ENCODE assay signal across 12 cellular contexts in genomic region chr10:8439040-8439439, GRCh38.
"Had no signal": no experiment of that assay in that cellular context is flagged by ENCODE, and none has a peak within 500 bp of the region (broad histone marks: within the 10 kb centered on the region; RNA-seq: fewer than 3 reads in every experiment).

No MANE protein-coding gene starts in this region.

- H3K27me3 ChIP-seq: brain microvascular endothelial cell, pancreas had no signal

- FAIRE-seq: endometrium, pancreas, TTC549 had no signal

- DNase-seq: activated CD4-positive, CD25-positive, alpha-beta regulatory T cell; brain microvascular endothelial cell; mucosa of descending colon; pancreas; stimulated activated CD4-positive, alpha-beta T cell treated with anti-CD3 and anti-CD28 coated beads, Interleukin-4, amount 100 ng/mL, for 1 hour; stimulated activated naive CD8-positive, alpha-beta T cell treated with anti-CD3 and anti-CD28 coated beads, Interleukin-15, amount 100 ng/mL, for 72 hours had no signal

- H3K27ac Mint-ChIP-seq: stimulated activated naive CD8-positive, alpha-beta T cell treated with anti-CD3 and anti-CD28 coated beads, Interleukin-15, amount 100 ng/mL, for 72 hours; T-helper 1 cell treated with Interleukin-12 subunit alpha and Interleukin-12 subunit beta and Interleukin-4 antibody, amounts not matched to agents 30 μg/mL and 1 μg/mL, for 36 hours had no signal

- H3K36me3 ChIP-seq: brain microvascular endothelial cell, pancreas, thoracic aorta had no signal

- H3K27ac ChIP-seq: brain microvascular endothelial cell, pancreas, thoracic aorta had no signal

- H3K4me1 ChIP-seq: pancreas had no signal

- H3K9me3 ChIP-seq: mucosa of descending colon, pancreas, thoracic aorta had no signal

- H3K4me3 ChIP-seq: mucosa of descending colon, pancreas, thoracic aorta had no signal

- H3K9me3 Mint-ChIP-seq: activated naive CD4-positive, alpha-beta T cell treated with anti-CD3 and anti-CD28 coated beads, Interleukin-2, amount 10 ng/mL, durations not matched to agents 7 days and 5 days; stimulated activated naive CD8-positive, alpha-beta T cell treated with anti-CD3 and anti-CD28 coated beads, Interleukin-15, amount 100 ng/mL, for 72 hours; T-helper 1 cell treated with Interleukin-12 subunit alpha and Interleukin-12 subunit beta and Interleukin-4 antibody, amounts not matched to agents 30 μg/mL and 1 μg/mL, for 36 hours had no signal

- ATAC-seq: esophagus mucosa, mucosa of descending colon, pancreas had no signal

- H3K4me3 Mint-ChIP-seq: activated naive CD4-positive, alpha-beta T cell treated with anti-CD3 and anti-CD28 coated beads, Interleukin-2, amount 10 ng/mL, durations not matched to agents 7 days and 5 days; stimulated activated naive CD8-positive, alpha-beta T cell treated with anti-CD3 and anti-CD28 coated beads, Interleukin-15, amount 100 ng/mL, for 72 hours; T-helper 1 cell treated with Interleukin-12 subunit alpha and Interleukin-12 subunit beta and Interleukin-4 antibody, amounts not matched to agents 30 μg/mL and 1 μg/mL, for 36 hours had no signal
